ENCODE assay signal across 12 cellular contexts in the genomic region with DNA sequence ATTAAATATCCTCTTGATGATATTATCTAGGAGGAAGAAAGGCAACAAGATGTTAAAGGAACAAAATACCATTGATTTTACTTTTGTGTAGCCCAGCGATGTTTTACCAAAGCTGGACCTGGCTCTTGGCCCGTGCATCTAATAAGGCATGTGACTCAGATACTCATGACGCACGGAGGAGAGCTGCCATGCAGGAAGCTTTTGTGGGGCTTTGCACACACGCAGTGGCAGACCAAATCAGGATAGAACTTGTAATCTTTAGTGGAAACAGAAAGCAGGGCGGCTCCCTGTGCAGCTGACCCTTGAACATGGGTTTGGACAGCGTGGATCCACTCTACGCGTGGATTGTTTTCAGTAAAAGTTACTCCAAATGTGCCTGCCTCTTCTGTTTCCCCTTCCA.
A peak's percentile ranks its signal among the peaks of the same experiment; 100 is the strongest.
DNase-seq lines count a peak whose midpoint lies in the region; ATAC-seq and TF ChIP-seq lines count a peak whose summit lies in the region.
"Had no signal": no experiment of that assay in that cellular context is flagged by ENCODE, and none has a peak within 500 bp of the region (broad histone marks: within the 10 kb centered on the region; RNA-seq: fewer than 3 reads in every experiment).

No MANE protein-coding gene starts in this region.

- no peaks in the 10 kb centered on the region for H3F3A ChIP-seq in PC-3 (ENCODE audit: low read length, unreplicated experiment)

- POLR2A ChIA-PET in PC-3 (lab: Charles Lee; ENCODE audit: unreplicated experiment), result no interaction called here

- H3K27me3 Mint-ChIP-seq in natural killer cell (ENCODE audit: low read depth in 2 of 2), result peaks cover 0 to 10% of the 10 kb centered on the region in 2 donors
- H3K27me3 Mint-ChIP-seq: stimulated activated memory B cell treated with anti-CD40 and anti-IgM and Interleukin-4, amounts not matched to agents 10 μg/mL and 1 μg/mL and 100 μg/mL, for 72 hours had no signal

- H3K36me3 ChIP-seq in PC-3 (ENCODE audit: low read depth, low read length), result no peaks in the 10 kb centered on the region

- no TSS peak for BruUV-seq in PC-3 (replicated peaks; lab: Mats Ljungman, UMichigan)

- CTCF ChIA-PET in PC-3 (lab: Charles Lee), result no interaction called here

- H2AFZ ChIP-seq in PC-3 (ENCODE audit: low read length), result no peak overlapping the region

- peak; percentile 24 for DNase-seq in ELR (ENCODE audit: low read depth)
- peak; percentile 58 for DNase-seq in PC-3
- peak; percentile 12 for DNase-seq in fibroblast of gingiva (ENCODE audit: low read depth)
- DNase-seq in sciatic nerve (ENCODE audit: low spot score), result no peak
- DNase-seq in natural killer cell, result no peak
- no peak for DNase-seq in NOMO-1 (lab: John Stamatoyannopoulos, UW; ENCODE audit: unreplicated experiment in 2 of 2)
- DNase-seq: DMS79 treated with DMSO at 0.1 percent for 48 hours, SHP77 had no signal

- H3K4me2 ChIP-seq in PC-3 (ENCODE audit: low read length), result peak overlapping the region; percentile 19; the same call in 1 of the 2 replicates

- no peak overlapping the region for H3K27ac Mint-ChIP-seq in natural killer cell
- H3K27ac Mint-ChIP-seq: stimulated activated memory B cell treated with anti-CD40 and anti-IgM and Interleukin-4, amounts not matched to agents 10 μg/mL and 1 μg/mL and 100 μg/mL, for 72 hours had no signal

- H3K9me3 ChIP-seq in PC-3 (ENCODE audit: low read length), result no peaks in the 10 kb centered on the region

- no peaks in the 10 kb centered on the region for H3K4me1 Mint-ChIP-seq in natural killer cell
- H3K4me1 Mint-ChIP-seq: stimulated activated memory B cell treated with anti-CD40 and anti-IgM and Interleukin-4, amounts not matched to agents 10 μg/mL and 1 μg/mL and 100 μg/mL, for 72 hours had no signal

- H3K27me3 ChIP-seq in PC-3 (ENCODE audit: low read length), result peaks cover 63% of the 10 kb centered on the region

- H3K79me2 ChIP-seq in PC-3 (ENCODE audit: low read length), result no peaks in the 10 kb centered on the region

- no peak overlapping the region for H3K27ac ChIP-seq in PC-3 (ENCODE audit: low read length)
- H3K27ac ChIP-seq: VCaP had no signal

- H3K36me3 Mint-ChIP-seq in natural killer cell, result no peaks in the 10 kb centered on the region
- H3K36me3 Mint-ChIP-seq: stimulated activated memory B cell treated with anti-CD40 and anti-IgM and Interleukin-4, amounts not matched to agents 10 μg/mL and 1 μg/mL and 100 μg/mL, for 72 hours had no signal

- H3K4me3 Mint-ChIP-seq in natural killer cell, result no peak overlapping the region
- H3K4me3 Mint-ChIP-seq: stimulated activated memory B cell treated with anti-CD40 and anti-IgM and Interleukin-4, amounts not matched to agents 10 μg/mL and 1 μg/mL and 100 μg/mL, for 72 hours had no signal

- H4K20me1 ChIP-seq in PC-3 (ENCODE audit: low read length), result no peaks in the 10 kb centered on the region

- no peaks in the 10 kb centered on the region for H3K9me2 ChIP-seq in PC-3 (replicated peaks; ENCODE audit: low read length)

- ATAC-seq in PC-3, result peak; percentile 77
- peak; percentile 83 for ATAC-seq in sciatic nerve
- no peak for ATAC-seq in natural killer cell
- no peak for ATAC-seq in HG02870 (IDR thresholded peaks at IDR 0.05; ENCODE audit: unreplicated experiment)
- ATAC-seq in GM21737 (IDR thresholded peaks at IDR 0.05; ENCODE audit: unreplicated experiment), result no peak
- ATAC-seq: stimulated activated memory B cell treated with anti-CD40 and anti-IgM and Interleukin-4, amounts not matched to agents 10 μg/mL and 1 μg/mL and 100 μg/mL, for 72 hours had no signal

- intact Hi-C loops in PC-3 (cut with micrococcal nuclease) (no loop called here), sciatic nerve (cut with DNase I) (no loop called here), natural killer cell (cut with micrococcal nuclease) (no loop called here)

- H3K9ac ChIP-seq in PC-3 (ENCODE audit: low read length), result no peak overlapping the region

- H3K4me1 ChIP-seq in PC-3 (ENCODE audit: insufficient read depth, low read length), result no peaks in the 10 kb centered on the region

- no peak for TF ChIP-seq CTCF in PC-3 (conservative IDR thresholded peaks at IDR 0.05; ENCODE audit: low read depth, low read length)
- no peak for TF ChIP-seq CTCF in natural killer cell (IDR thresholded peaks at IDR 0.05)

- no peaks in the 10 kb centered on the region for H3K9me3 Mint-ChIP-seq in natural killer cell
- H3K9me3 Mint-ChIP-seq: stimulated activated memory B cell treated with anti-CD40 and anti-IgM and Interleukin-4, amounts not matched to agents 10 μg/mL and 1 μg/mL and 100 μg/mL, for 72 hours had no signal

- H3K4me3 ChIP-seq in PC-3 (ENCODE audit: low read length), result no peak overlapping the region

Comparison
In these comparisons a context has a peak if more than half of its experiments do, and no peak if none do; other contexts are left out.
1. DNase-seq: peak in ELR (single experiment), PC-3 (single experiment) and fibroblast of gingiva (single experiment); none in sciatic nerve (single experiment), natural killer cell (single experiment) and NOMO-1 (0 of 2).
2. ATAC-seq: peak in PC-3 (single experiment) and sciatic nerve (single experiment); none in natural killer cell (0 of 3), HG02870 (single experiment) and GM21737 (single experiment).